Comparison of ENCODE assay signal across 17 cellular contexts in the genomic region with DNA sequence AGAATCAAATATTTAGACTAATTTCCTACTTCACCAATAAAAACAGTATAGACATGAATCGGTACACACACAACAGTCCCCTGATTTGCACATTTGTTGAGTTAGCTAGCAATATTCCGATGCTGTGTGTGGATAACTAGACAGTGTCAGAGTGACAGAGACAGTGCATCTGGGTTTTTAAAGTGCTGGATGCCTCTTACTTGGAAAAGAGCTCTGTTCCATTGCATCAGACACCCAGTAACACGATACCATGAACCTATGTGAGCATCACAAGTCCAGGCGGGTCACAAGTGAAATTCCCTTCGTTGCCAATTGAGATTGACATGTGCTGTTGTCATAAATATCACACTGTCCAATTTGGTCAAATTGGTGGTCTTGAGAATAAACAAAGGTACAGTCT.
DNase-seq lines count a peak whose midpoint lies in the region; ATAC-seq and TF ChIP-seq lines count a peak whose summit lies in the region.
"Had no signal": no experiment of that assay in that cellular context is flagged by ENCODE, and none has a peak within 500 bp of the region (broad histone marks: within the 10 kb centered on the region; RNA-seq: fewer than 3 reads in every experiment).

No MANE protein-coding gene starts in this region.

- peak; percentile 52 for DNase-seq in DMS 273 (lab: John Stamatoyannopoulos, UW; ENCODE audit: unreplicated experiment)
- DNase-seq in DMS 273 treated with DMSO at 0.1 percent for 48 hours (lab: John Stamatoyannopoulos, UW) = no peak
- peak; percentile 86 for DNase-seq in NCI-H69 (lab: John Stamatoyannopoulos, UW)
- no peak for DNase-seq in Right ventricle myocardium superior
- peak; percentile 57 to 61 for DNase-seq in gastrocnemius medialis
- DNase-seq in KBM-7 = no peak
- DNase-seq in NCI-H128 (lab: John Stamatoyannopoulos, UW; ENCODE audit: unreplicated experiment) = no peak
- DNase-seq in NCI-H146 (lab: John Stamatoyannopoulos, UW) = no peak
- DNase-seq: activated CD8-positive, alpha-beta T cell treated with anti-CD3 and anti-CD28 coated beads, Interleukin-2, amount 10 ng/mL, durations not matched to agents 7 days and 5 days; central memory CD4-positive, alpha-beta T cell; mesenchymal stem cell; NCI-H2081 treated with DMSO at 0.1 percent for 48 hours; stimulated activated CD4-positive, alpha-beta T cell treated with anti-CD3 and anti-CD28 coated beads, Interleukin-2, amount 100 ng/mL, for 48 hours; stimulated activated CD8-positive, alpha-beta memory T cell treated with anti-CD3 and anti-CD28 coated beads, Interleukin-4, amount 100 ng/mL, for 48 hours had no signal

- no peaks in the 10 kb centered on the region for H3K36me3 ChIP-seq in gastrocnemius medialis
- H3K36me3 ChIP-seq: BLaER1 treated with 17β-estradiol and CSF1 and Interleukin-3, amounts not matched to agents 10 nM and 100 nM had no signal

- H3K9me3 ChIP-seq in gastrocnemius medialis = no peaks in the 10 kb centered on the region
- H3K9me3 ChIP-seq: BLaER1 treated with 17β-estradiol and CSF1 and Interleukin-3, amounts not matched to agents 10 nM and 100 nM had no signal

- H3K4me1 ChIP-seq in gastrocnemius medialis = peaks cover 10 to 37% of the 10 kb centered on the region in 2 donors
- H3K4me1 ChIP-seq: BLaER1 treated with 17β-estradiol and CSF1 and Interleukin-3, amounts not matched to agents 10 nM and 100 nM had no signal

- H3K4me3 ChIP-seq in gastrocnemius medialis = peak overlapping the region in 1 of 4 donors; percentile 13
- H3K4me3 ChIP-seq: BLaER1 treated with 17β-estradiol and CSF1 and Interleukin-3, amounts not matched to agents 10 nM and 100 nM had no signal

- in situ Hi-C loops in gastrocnemius medialis (cut with MboI; ENCODE audit: low sequenced_read_pairs in 4 of 4) (no loop called here), KBM-7 (cut with MboI; ENCODE audit: low pct_unique_long_range_greater_than_20kb, low sequenced_read_pairs) (no loop called here)

- no peak for TF ChIP-seq CTCF in gastrocnemius medialis (IDR thresholded peaks at IDR 0.05 in 4 of 5, conservative IDR thresholded peaks at IDR 0.05 in 1 of 5)

- H3K27me3 ChIP-seq in gastrocnemius medialis = no peaks in the 10 kb centered on the region
- H3K27me3 ChIP-seq: BLaER1 treated with 17β-estradiol and CSF1 and Interleukin-3, amounts not matched to agents 10 nM and 100 nM had no signal

- H3K27ac ChIP-seq in gastrocnemius medialis = peak overlapping the region; percentile 57 to 77 (median 68)
- H3K27ac ChIP-seq: 22Rv1; BLaER1 treated with 17β-estradiol and CSF1 and Interleukin-3, amounts not matched to agents 10 nM and 100 nM had no signal

- peak; percentile 83 for ATAC-seq in Right ventricle myocardium superior (ENCODE audit: poor library complexity)
- peak; percentile 96 for ATAC-seq in gastrocnemius medialis
- ATAC-seq: activated CD8-positive, alpha-beta T cell treated with anti-CD3 and anti-CD28 coated beads, Interleukin-2, amount 10 ng/mL, durations not matched to agents 7 days and 5 days; SK-N-SH treated with all-trans-retinoic acid at 6 μM for 48 hours had no signal

- peak in 1 of 2 donors; percentile 53 for TF ChIP-seq POLR2A in gastrocnemius medialis (IDR thresholded peaks at IDR 0.05)

- intact Hi-C loops in Right ventricle myocardium superior (cut with DNase I) = no loop called here
- intact Hi-C loops in gastrocnemius medialis (cut with DNase I; ENCODE audit: low total_unique reads) = loop anchor here (2.0 to 5.0 kb wide), 2 partner anchors 38 to 188 kb away; no protein-coding TSS in a partner anchor

Comparison
In these comparisons a context has a peak if more than half of its experiments do, and no peak if none do; other contexts are left out.
1. DNase-seq: peak in DMS 273 (single experiment), NCI-H69 (single experiment) and gastrocnemius medialis (2 of 2); none in DMS 273 treated with DMSO at 0.1 percent for 48 hours (single experiment), Right ventricle myocardium superior (single experiment), KBM-7 (single experiment), NCI-H128 (single experiment) and NCI-H146 (single experiment).